26 cellular contexts compared by ENCODE assay signal in the genomic region with DNA sequence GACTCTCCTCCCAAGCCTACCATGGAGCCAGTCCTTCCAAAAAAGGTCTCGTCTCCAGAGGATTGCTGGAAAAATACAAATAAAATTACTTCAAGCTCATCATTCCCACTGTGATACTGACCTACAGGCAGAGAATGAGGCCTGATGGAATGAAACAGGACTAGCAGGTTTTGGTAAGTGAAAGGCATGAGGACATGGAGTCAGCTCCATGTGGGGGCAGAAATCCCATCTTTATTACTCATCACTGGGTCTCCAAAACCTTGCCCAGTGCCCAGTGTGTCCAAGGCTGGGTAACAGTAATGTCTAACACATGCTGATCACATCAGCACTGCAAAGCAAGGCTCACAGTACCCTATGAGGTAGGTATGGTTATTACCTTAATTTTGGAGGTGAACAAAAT.
"Had no signal": no experiment of that assay in that cellular context is flagged by ENCODE, and none has a peak within 500 bp of the region (broad histone marks: within the 10 kb centered on the region; RNA-seq: fewer than 3 reads in every experiment).

No MANE protein-coding gene starts in this region.

- H3K4me1 ChIP-seq: body of pancreas, left lung, lower lobe of right lung, neural progenitor cell, spleen, tibial nerve had no signal

- H3K4me2 ChIP-seq: neural progenitor cell had no signal

- ATAC-seq: activated naive CD4-positive, alpha-beta T cell treated with anti-CD3 and anti-CD28 coated beads, Interleukin-2, amount 50 U/mL, for 72 hours; activated T-cell treated with anti-CD3 and anti-CD28 coated beads, Interleukin-2, amount 50 U/mL, for 72 hours; body of pancreas; left lung; lower lobe of right lung; right cardiac atrium had no signal

- H2AFZ ChIP-seq: neural progenitor cell had no signal

- DNase-seq: activated CD4-positive, alpha-beta T cell treated with anti-CD3 and anti-CD28 coated beads for 4 hours; activated CD4-positive, alpha-beta T cell treated with anti-CD3 and anti-CD28 coated beads, Interleukin-2, amount 50 U/mL, for 4 hours; activated naive CD4-positive, alpha-beta T cell; activated T-cell treated with anti-CD3 and anti-CD28 coated beads for 4 hours; activated T-cell treated with anti-CD3 and anti-CD28 coated beads, Interleukin-2, amount 50 U/mL, for 72 hours; body of pancreas; dorsolateral prefrontal cortex; effector memory CD4-positive, alpha-beta T cell; erythroblast; kidney glomerular epithelial cell; left lung; lower lobe of right lung; mesendoderm; natural killer cell; occipital lobe; posterior cingulate gyrus; right cardiac atrium; spleen; stimulated activated naive CD4-positive, alpha-beta T cell treated with Interleukin-2 at 50 U/mL for 16 hours; T-helper 1 cell had no signal

- H3K9me3 ChIP-seq: body of pancreas, left lung, lower lobe of right lung, spleen, tibial nerve had no signal

- H3K36me3 ChIP-seq: left lung, lower lobe of right lung, neural progenitor cell, spleen, tibial nerve had no signal

- H3K27ac ChIP-seq: body of pancreas, coronary artery, dorsolateral prefrontal cortex, left lung, lower lobe of right lung, neural progenitor cell, spleen, tibial nerve, VCaP had no signal

- H3K27me3 ChIP-seq: body of pancreas, dorsolateral prefrontal cortex, left lung, neural progenitor cell, spleen, tibial nerve had no signal

- H3K9ac ChIP-seq: neural progenitor cell had no signal

- FAIRE-seq: frontal cortex had no signal

- H3K4me3 ChIP-seq: body of pancreas, coronary artery, dorsolateral prefrontal cortex, left lung, lower lobe of right lung, neural progenitor cell, spleen, tibial nerve had no signal
